In the genomic region with DNA sequence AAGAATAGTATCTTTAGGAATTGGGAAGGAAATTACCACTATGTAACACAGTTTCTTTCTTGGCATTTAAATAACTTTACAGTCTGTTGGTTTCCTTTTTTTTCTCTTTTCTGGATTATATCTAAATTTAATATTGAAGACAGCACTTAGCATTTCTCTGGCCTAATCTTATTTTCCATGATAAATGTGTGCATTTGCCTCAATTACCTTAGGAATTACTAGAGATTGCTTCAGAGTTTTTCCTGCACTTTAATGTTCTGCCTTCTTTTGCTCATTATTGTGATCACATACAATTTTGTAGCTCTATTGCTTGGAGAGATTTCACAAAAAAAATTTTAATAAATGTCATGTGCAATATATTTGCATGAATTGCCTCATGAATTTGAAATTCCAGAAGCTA, we compare ENCODE assay signal across 1 cellular context.
TF ChIP-seq lines count a peak whose summit lies in the region.

No MANE protein-coding gene starts in this region.

TF ChIP-seq in SK-N-SH treated with all-trans-retinoic acid at 6 μM for 48 hours, 23 proteins besides CTCF, POLR2A, EP300 and RAD21 (continued from another document):
- TF ChIP-seq POU6F1 (CRISPR knock-in tag; IDR thresholded peaks at IDR 0.05; ENCODE audit: borderline replicate concordance, low read depth) (peak; percentile 92; the same call in 1 of the 2 replicates), TOX (CRISPR knock-in tag; IDR thresholded peaks at IDR 0.05; ENCODE audit: borderline replicate concordance) (no peak)
